Comparison of ENCODE assay signal across 20 cellular contexts in genomic region chrX:109855501-109855900, GRCh38.
DNase-seq lines count a peak whose midpoint lies in the region; ATAC-seq, FAIRE-seq and TF ChIP-seq lines count a peak whose summit lies in the region.
"Had no signal": no experiment of that assay in that cellular context is flagged by ENCODE, and none has a peak within 500 bp of the region (broad histone marks: within the 10 kb centered on the region; RNA-seq: fewer than 3 reads in every experiment).

No MANE protein-coding gene starts in this region.

- no peaks in the 10 kb centered on the region for H3K9me2 ChIP-seq in GM23338 (ENCODE audit: insufficient read depth)

- no peaks in the 10 kb centered on the region for H3K27me3 ChIP-seq in GM23338 (ENCODE audit: insufficient read depth)
- H3K27me3 ChIP-seq: adrenal gland, spleen had no signal

- no peaks in the 10 kb centered on the region for H3K36me3 ChIP-seq in GM23338 (ENCODE audit: insufficient read depth)
- H3K36me3 ChIP-seq: adrenal gland, spleen had no signal

- ATAC-seq in GM23338 (no peak), HG02623 (IDR thresholded peaks at IDR 0.05; ENCODE audit: unreplicated experiment) (no peak), GM19452 (IDR thresholded peaks at IDR 0.05; ENCODE audit: unreplicated experiment) (no peak)
- ATAC-seq: activated T-cell treated with anti-CD3 and anti-CD28 coated beads, Interleukin-2, amount 50 U/mL, for 72 hours; left cardiac atrium; Right ventricle myocardium inferior had no signal

- H3K4me1 ChIP-seq in GM23338 (ENCODE audit: insufficient read depth), result peaks cover 15% of the 10 kb centered on the region; the same call in 1 of the 2 replicates
- H3K4me1 ChIP-seq: adrenal gland had no signal

- H3K4me3 Mint-ChIP-seq in GM23338 (no peak overlapping the region), neural crest cell (no peak overlapping the region)
- H3K4me3 Mint-ChIP-seq: activated T-cell treated with anti-CD3 and anti-CD28 coated beads, Interleukin-2, amount 50 U/mL, for 72 hours; CD4-positive, alpha-beta memory T cell had no signal

- peaks cover 5% of the 10 kb centered on the region; the same call in 1 of the 3 replicates for H3K36me3 Mint-ChIP-seq in GM23338 (ENCODE audit: low read depth)
- peaks cover 5% of the 10 kb centered on the region for H3K36me3 Mint-ChIP-seq in neural crest cell (ENCODE audit: low read depth)
- H3K36me3 Mint-ChIP-seq: CD4-positive, alpha-beta memory T cell had no signal

- H3K4me2 ChIP-seq in GM23338, result 0 out of 2 replicates have a peak overlapping the region, but pooled peaks have one; percentile 16

- no peaks in the 10 kb centered on the region for H4K20me1 ChIP-seq in GM23338 (replicated peaks; ENCODE audit: insufficient read depth)

- no peak for FAIRE-seq in frontal cortex (lab: Jason Lieb, UNC)

- H3K9me3 Mint-ChIP-seq in GM23338 (peaks cover 6% of the 10 kb centered on the region; the same call in 2 of the 3 replicates), neural crest cell (peaks cover 9% of the 10 kb centered on the region)
- H3K9me3 Mint-ChIP-seq: activated T-cell treated with anti-CD3 and anti-CD28 coated beads, Interleukin-2, amount 50 U/mL, for 72 hours had no signal

- TF ChIP-seq CTCF in GM23338 (conservative IDR thresholded peaks at IDR 0.05; ENCODE audit: low read depth in 2 of 2) (no peak), neural crest cell (conservative IDR thresholded peaks at IDR 0.05) (no peak)

- no peaks in the 10 kb centered on the region for H3F3A ChIP-seq in GM23338 (replicated peaks; ENCODE audit: low read depth)

- H3K27me3 Mint-ChIP-seq in GM23338 (ENCODE audit: insufficient read depth, low read depth, poor library complexity), result peaks cover 6% of the 10 kb centered on the region
- peaks cover 37% of the 10 kb centered on the region for H3K27me3 Mint-ChIP-seq in neural crest cell (ENCODE audit: low read depth)
- H3K27me3 Mint-ChIP-seq: CD4-positive, alpha-beta memory T cell had no signal

- H3K27ac Mint-ChIP-seq in GM23338, result no peak overlapping the region
- H3K27ac Mint-ChIP-seq in neural crest cell (ENCODE audit: unreplicated experiment), result peak overlapping the region; percentile 22
- H3K27ac Mint-ChIP-seq: activated T-cell treated with anti-CD3 and anti-CD28 coated beads, Interleukin-2, amount 50 U/mL, for 72 hours; CD4-positive, alpha-beta memory T cell had no signal

- peaks cover 15% of the 10 kb centered on the region for H3K4me1 Mint-ChIP-seq in GM23338
- peaks cover 29% of the 10 kb centered on the region for H3K4me1 Mint-ChIP-seq in neural crest cell

- H2AFZ ChIP-seq in GM23338, result no peak overlapping the region

- H3K27ac ChIP-seq in GM23338 (ENCODE audit: low read depth), result peak overlapping the region; percentile 69; the same call in 1 of the 2 replicates
- H3K27ac ChIP-seq: adrenal gland had no signal

- no peak overlapping the region for H3K4me3 ChIP-seq in GM23338
- H3K4me3 ChIP-seq: adrenal gland, spleen had no signal

- DNase-seq in NCI-H748 (lab: John Stamatoyannopoulos, UW; ENCODE audit: unreplicated experiment), result peak; percentile 17
- DNase-seq in NCI-H748 treated with DMSO at 0.1 percent for 48 hours (lab: John Stamatoyannopoulos, UW), result no peak
- no peak for DNase-seq in GM23338 (ENCODE audit: low spot score)
- peak; percentile 20 for DNase-seq in NCI-H69 (lab: John Stamatoyannopoulos, UW)
- DNase-seq in neural crest cell (ENCODE audit: low read depth, low spot score), result no peak
- DNase-seq in frontal cortex (ENCODE audit: low spot score in 2 of 2), result no peak
- DNase-seq: activated T-cell treated with anti-CD3 and anti-CD28 coated beads, Interleukin-2, amount 50 U/mL, for 72 hours; adrenal gland; CD4-positive, alpha-beta memory T cell; GF-D8; left cardiac atrium; NCI-H1092 treated with DMSO at 0.1 percent for 48 hours; NCI-H510A; posterior cingulate gyrus; spleen; substantia nigra; T-helper 9 cell had no signal

- no peaks in the 10 kb centered on the region for H3K79me2 ChIP-seq in GM23338 (replicated peaks; ENCODE audit: insufficient read depth)

TF ChIP-seq in GM23338, 12 proteins besides CTCF, POLR2A, EP300 and RAD21:
- TF ChIP-seq STAT1 (IDR thresholded peaks at IDR 0.05; ENCODE audit: unreplicated experiment), result no peak
- TF ChIP-seq ZNF331 (CRISPR knock-in tag; IDR thresholded peaks at IDR 0.05; ENCODE audit: low read depth), result no peak
- TF ChIP-seq CREB1 (CRISPR knock-in tag; IDR thresholded peaks at IDR 0.05; ENCODE audit: low read depth), result no peak
- TF ChIP-seq ZNF114 (CRISPR knock-in tag; IDR thresholded peaks at IDR 0.05), result no peak
- no peak for TF ChIP-seq EZH2phosphoT487 (IDR thresholded peaks at IDR 0.05; ENCODE audit: unreplicated experiment)
- TF ChIP-seq, protein P1, sequence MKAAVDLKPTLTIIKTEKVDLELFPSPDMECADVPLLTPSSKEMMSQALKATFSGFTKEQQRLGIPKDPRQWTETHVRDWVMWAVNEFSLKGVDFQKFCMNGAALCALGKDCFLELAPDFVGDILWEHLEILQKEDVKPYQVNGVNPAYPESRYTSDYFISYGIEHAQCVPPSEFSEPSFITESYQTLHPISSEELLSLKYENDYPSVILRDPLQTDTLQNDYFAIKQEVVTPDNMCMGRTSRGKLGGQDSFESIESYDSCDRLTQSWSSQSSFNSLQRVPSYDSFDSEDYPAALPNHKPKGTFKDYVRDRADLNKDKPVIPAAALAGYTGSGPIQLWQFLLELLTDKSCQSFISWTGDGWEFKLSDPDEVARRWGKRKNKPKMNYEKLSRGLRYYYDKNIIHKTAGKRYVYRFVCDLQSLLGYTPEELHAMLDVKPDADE (IDR thresholded peaks at IDR 0.05), result no peak
- TF ChIP-seq REST (IDR thresholded peaks at IDR 0.05; ENCODE audit: unreplicated experiment), result no peak
TF ChIP-seq in GM23338: peak in this region for 0.

Comparison
In these comparisons a context has a peak if more than half of its experiments do, and no peak if none do; other contexts are left out.
1. DNase-seq: peak in NCI-H748 (single experiment) and NCI-H69 (single experiment); none in NCI-H748 treated with DMSO at 0.1 percent for 48 hours (single experiment), GM23338 (single experiment), neural crest cell (single experiment) and frontal cortex (0 of 2).